ENCODE assay signal across 17 cellular contexts in genomic region chr6:69780585-69781178, GRCh38. TPM values are rescaled to one million over a fixed set of nuclear protein-coding genes. Genes with fewer than 3 reads are reported as not detected.
A peak's percentile ranks its signal among the peaks of the same experiment; 100 is the strongest.
DNase-seq lines count a peak whose midpoint lies in the region; ATAC-seq and TF ChIP-seq lines count a peak whose summit lies in the region.
"Had no signal": no experiment of that assay in that cellular context is flagged by ENCODE, and none has a peak within 500 bp of the region (broad histone marks: within the 10 kb centered on the region; RNA-seq: fewer than 3 reads in every experiment).

No MANE protein-coding gene starts in this region.

- no peaks in the 10 kb centered on the region for H3K27me3 Mint-ChIP-seq in activated naive CD8-positive, alpha-beta T cell
- H3K27me3 Mint-ChIP-seq in activated naive CD8-positive, alpha-beta T cell treated with anti-CD3 and anti-CD28 coated beads for 36 hours: no peaks in the 10 kb centered on the region
- H3K27me3 Mint-ChIP-seq in glutamatergic neuron (ENCODE audit: unreplicated experiment): no peaks in the 10 kb centered on the region
- H3K27me3 Mint-ChIP-seq in stimulated activated memory B cell treated with anti-CD40 and anti-IgM and Interleukin-4, amounts not matched to agents 10 μg/mL and 1 μg/mL and 100 μg/mL, for 72 hours: no peaks in the 10 kb centered on the region

- ATAC-seq in stimulated activated memory B cell treated with anti-CD40 and anti-IgM and Interleukin-4, amounts not matched to agents 10 μg/mL and 1 μg/mL and 100 μg/mL, for 72 hours: no peak
- ATAC-seq in GM19463 (IDR thresholded peaks at IDR 0.05; ENCODE audit: unreplicated experiment): no peak
- ATAC-seq: upper lobe of right lung had no signal

- no peak overlapping the region for H3K4me3 Mint-ChIP-seq in activated naive CD8-positive, alpha-beta T cell
- no peak overlapping the region for H3K4me3 Mint-ChIP-seq in activated naive CD8-positive, alpha-beta T cell treated with anti-CD3 and anti-CD28 coated beads for 36 hours
- H3K4me3 Mint-ChIP-seq in glutamatergic neuron (ENCODE audit: unreplicated experiment): no peak overlapping the region
- H3K4me3 Mint-ChIP-seq in stimulated activated memory B cell treated with anti-CD40 and anti-IgM and Interleukin-4, amounts not matched to agents 10 μg/mL and 1 μg/mL and 100 μg/mL, for 72 hours: no peak overlapping the region

- H3K27ac Mint-ChIP-seq in activated naive CD8-positive, alpha-beta T cell: peak overlapping the region; percentile 0
- H3K27ac Mint-ChIP-seq in activated naive CD8-positive, alpha-beta T cell treated with anti-CD3 and anti-CD28 coated beads for 36 hours: no peak overlapping the region
- peak overlapping the region; percentile 4 for H3K27ac Mint-ChIP-seq in glutamatergic neuron (ENCODE audit: unreplicated experiment)
- H3K27ac Mint-ChIP-seq in stimulated activated memory B cell treated with anti-CD40 and anti-IgM and Interleukin-4, amounts not matched to agents 10 μg/mL and 1 μg/mL and 100 μg/mL, for 72 hours: peak overlapping the region; percentile 10

- no peak for TF ChIP-seq CTCF in glutamatergic neuron (IDR thresholded peaks at IDR 0.05; ENCODE audit: partially characterized antibody, unreplicated experiment)

- H3K4me1 Mint-ChIP-seq in activated naive CD8-positive, alpha-beta T cell (ENCODE audit: low read depth): peaks cover 54% of the 10 kb centered on the region
- peaks cover 25% of the 10 kb centered on the region for H3K4me1 Mint-ChIP-seq in activated naive CD8-positive, alpha-beta T cell treated with anti-CD3 and anti-CD28 coated beads for 36 hours
- peaks cover 4% of the 10 kb centered on the region for H3K4me1 Mint-ChIP-seq in glutamatergic neuron (ENCODE audit: low read depth, unreplicated experiment)
- H3K4me1 Mint-ChIP-seq in stimulated activated memory B cell treated with anti-CD40 and anti-IgM and Interleukin-4, amounts not matched to agents 10 μg/mL and 1 μg/mL and 100 μg/mL, for 72 hours: peaks cover 53% of the 10 kb centered on the region

- DNase-seq in activated naive CD8-positive, alpha-beta T cell treated with anti-CD3 and anti-CD28 coated beads for 36 hours: no peak
- peak; percentile 57 for DNase-seq in SW480 (ENCODE audit: low spot score)
- no peak for DNase-seq in glutamatergic neuron
- no peak for DNase-seq in NCI-H1436 (lab: John Stamatoyannopoulos, UW)
- DNase-seq in stimulated activated CD4-positive, alpha-beta T cell treated with anti-CD3 and anti-CD28 coated beads, Interleukin-2, amount 100 ng/mL, for 24 hours: no peak
- DNase-seq: activated CD4-positive, CD25-positive, alpha-beta regulatory T cell; activated CD8-positive, alpha-beta memory T cell treated with anti-CD3 and anti-CD28 coated beads, Interleukin-2, amount 50 U/mL, for 48 hours; amygdala; dermis blood vessel endothelial cell; DMS79; NCI-H2107; ovary; stimulated activated CD4-positive, alpha-beta T cell treated with anti-CD3 and anti-CD28 coated beads, Interleukin-15, amount 100 ng/mL, for 24 hours; upper lobe of right lung had no signal

- peaks cover 32% of the 10 kb centered on the region for H3K36me3 Mint-ChIP-seq in activated naive CD8-positive, alpha-beta T cell
- H3K36me3 Mint-ChIP-seq in activated naive CD8-positive, alpha-beta T cell treated with anti-CD3 and anti-CD28 coated beads for 36 hours: peaks cover 35% of the 10 kb centered on the region
- H3K36me3 Mint-ChIP-seq in glutamatergic neuron (ENCODE audit: unreplicated experiment): no peaks in the 10 kb centered on the region
- H3K36me3 Mint-ChIP-seq in stimulated activated memory B cell treated with anti-CD40 and anti-IgM and Interleukin-4, amounts not matched to agents 10 μg/mL and 1 μg/mL and 100 μg/mL, for 72 hours: peaks cover 39% of the 10 kb centered on the region

- H3K9me3 Mint-ChIP-seq in activated naive CD8-positive, alpha-beta T cell (ENCODE audit: low read depth): no peaks in the 10 kb centered on the region
- H3K9me3 Mint-ChIP-seq in activated naive CD8-positive, alpha-beta T cell treated with anti-CD3 and anti-CD28 coated beads for 36 hours: no peaks in the 10 kb centered on the region
- no peaks in the 10 kb centered on the region for H3K9me3 Mint-ChIP-seq in glutamatergic neuron (ENCODE audit: unreplicated experiment)
- H3K9me3 Mint-ChIP-seq in stimulated activated memory B cell treated with anti-CD40 and anti-IgM and Interleukin-4, amounts not matched to agents 10 μg/mL and 1 μg/mL and 100 μg/mL, for 72 hours: no peaks in the 10 kb centered on the region

RNA-seq across cellular contexts. Expression of gene LMBRD1, which starts 16.1 kb away (rescaled TPM):
- total RNA-seq in activated naive CD8-positive, alpha-beta T cell treated with anti-CD3 and anti-CD28 coated beads for 36 hours: 10 to 100 TPM; 15.2 TPM
- total RNA-seq in glutamatergic neuron (ENCODE audit: unreplicated experiment): 35.5 TPM
